Comparison of ENCODE assay signal across 9 cellular contexts in genomic region chr9:108142504-108143201, GRCh38.
A peak's percentile ranks its signal among the peaks of the same experiment; 100 is the strongest.
DNase-seq lines count a peak whose midpoint lies in the region; ATAC-seq and TF ChIP-seq lines count a peak whose summit lies in the region.
"Had no signal": no experiment of that assay in that cellular context is flagged by ENCODE, and none has a peak within 500 bp of the region (broad histone marks: within the 10 kb centered on the region; RNA-seq: fewer than 3 reads in every experiment).

No MANE protein-coding gene starts in this region.

- no peaks in the 10 kb centered on the region for H3K36me3 Mint-ChIP-seq in nephron progenitor cell (ENCODE audit: low read depth)
- no peaks in the 10 kb centered on the region for H3K36me3 Mint-ChIP-seq in activated CD8-positive, alpha-beta T cell treated with anti-CD3 and anti-CD28 coated beads for 36 hours (ENCODE audit: low read depth)

- peaks cover 0 to 9% of the 10 kb centered on the region in 2 donors for H3K4me1 ChIP-seq in aorta (ENCODE audit: control insufficient read depth in 1 of 2, insufficient read depth in 2 of 2, low read length in 2 of 2)
- H3K4me1 ChIP-seq: A549 had no signal

- CTCF ChIA-PET in GM10248 (lab: Yijun Ruan, JAX), result interaction anchor here (0.8 to 1.2 kb wide), 3 partner anchors 8 to 16 kb away, joined by 3 to 5 read pairs (median 3); no protein-coding TSS in a partner anchor
- CTCF ChIA-PET in activated CD8-positive, alpha-beta T cell treated with anti-CD3 and anti-CD28 coated beads for 36 hours (lab: Charles Lee), result no interaction called here

- no peak overlapping the region for H3K4me3 ChIP-seq in foreskin fibroblast (ENCODE audit: low read depth in 1 of 2, low read length in 2 of 2)
- no peak overlapping the region for H3K4me3 ChIP-seq in aorta (ENCODE audit: low read length in 2 of 2)
- H3K4me3 ChIP-seq: A549 had no signal

- H3K27me3 Mint-ChIP-seq in nephron progenitor cell (ENCODE audit: low read depth, poor library complexity), result peaks cover 15% of the 10 kb centered on the region
- no peaks in the 10 kb centered on the region for H3K27me3 Mint-ChIP-seq in activated CD8-positive, alpha-beta T cell treated with anti-CD3 and anti-CD28 coated beads for 36 hours

- H3K4me1 Mint-ChIP-seq in nephron progenitor cell, result peaks cover 21% of the 10 kb centered on the region
- H3K4me1 Mint-ChIP-seq in activated CD8-positive, alpha-beta T cell treated with anti-CD3 and anti-CD28 coated beads for 36 hours (ENCODE audit: low read depth), result no peaks in the 10 kb centered on the region

- H3K27ac ChIP-seq in aorta (ENCODE audit: low read depth in 1 of 2, low read length in 2 of 2), result peak overlapping the region in 1 of 2 donors; percentile 96
- H3K27ac ChIP-seq: A549 had no signal

- DNase-seq in NOMO-1 (lab: John Stamatoyannopoulos, UW; ENCODE audit: unreplicated experiment in 2 of 2), result peak; percentile 7 to 10
- no peak for DNase-seq in NOMO-1 treated with DMSO at 0.1 percent for 48 hours (lab: John Stamatoyannopoulos, UW; ENCODE audit: unreplicated experiment)
- peak; percentile 86 to 91 for DNase-seq in foreskin fibroblast
- peak; percentile 13 for DNase-seq in nephron progenitor cell
- DNase-seq in aorta, result peak; percentile 86 to 89
- DNase-seq in GM10248 (ENCODE audit: extremely low spot score), result no peak
- no peak for DNase-seq in activated CD8-positive, alpha-beta memory T cell treated with anti-CD3 and anti-CD28 coated beads, Interleukin-2, amount 50 U/mL, for 48 hours
- DNase-seq in activated CD8-positive, alpha-beta T cell treated with anti-CD3 and anti-CD28 coated beads for 36 hours, result no peak

- H3K27me3 ChIP-seq in aorta (ENCODE audit: control insufficient read depth in 1 of 2, insufficient read depth in 2 of 2, low read length in 1 of 2), result no peaks in the 10 kb centered on the region

- no peak overlapping the region for H3K4me3 Mint-ChIP-seq in nephron progenitor cell
- no peak overlapping the region for H3K4me3 Mint-ChIP-seq in activated CD8-positive, alpha-beta T cell treated with anti-CD3 and anti-CD28 coated beads for 36 hours

- intact Hi-C loops in aorta (cut with DNase I), result loop anchor here in 1 of 2 donors (5.0 kb wide), 1 partner anchor 655 kb away; the partner anchor contains the start of gene KLF4
- intact Hi-C loops in activated CD8-positive, alpha-beta T cell treated with anti-CD3 and anti-CD28 coated beads for 36 hours (cut with micrococcal nuclease), result no loop called here

- peak overlapping the region; percentile 3 for H3K27ac Mint-ChIP-seq in nephron progenitor cell
- no peak overlapping the region for H3K27ac Mint-ChIP-seq in activated CD8-positive, alpha-beta T cell treated with anti-CD3 and anti-CD28 coated beads for 36 hours

- WGBS in aorta, 2 donors, result 7 to 9% methylated on average over 10 of the region's 10 CpGs

- H3K9me3 ChIP-seq in aorta (ENCODE audit: control insufficient read depth, low read length), result peaks cover 2% of the 10 kb centered on the region

- POLR2A ChIA-PET in GM10248 (lab: Yijun Ruan, JAX), result no interaction called here
- POLR2A ChIA-PET in activated CD8-positive, alpha-beta T cell treated with anti-CD3 and anti-CD28 coated beads for 36 hours (lab: Charles Lee), result no interaction called here

- TF ChIP-seq CTCF in foreskin fibroblast (IDR thresholded peaks at IDR 0.05; ENCODE audit: low read depth, low read length), result no peak
- TF ChIP-seq CTCF in nephron progenitor cell (IDR thresholded peaks at IDR 0.05), result peak; percentile 14
- TF ChIP-seq CTCF in GM10248 (IDR thresholded peaks at IDR 0.05; ENCODE audit: control extremely low read depth, extremely low read depth, low read depth, missing control alignments), result no peak
- no peak for TF ChIP-seq CTCF in activated CD8-positive, alpha-beta T cell treated with anti-CD3 and anti-CD28 coated beads for 36 hours (IDR thresholded peaks at IDR 0.05)

- ATAC-seq in aorta (ENCODE audit: low FRiP score), result peak; percentile 95
- ATAC-seq in activated CD8-positive, alpha-beta T cell treated with anti-CD3 and anti-CD28 coated beads for 36 hours, result no peak
- ATAC-seq: A549 had no signal

- H3K9me3 Mint-ChIP-seq in nephron progenitor cell, result peaks cover 11% of the 10 kb centered on the region
- H3K9me3 Mint-ChIP-seq in activated CD8-positive, alpha-beta T cell treated with anti-CD3 and anti-CD28 coated beads for 36 hours, result peaks cover 11% of the 10 kb centered on the region

- H3K36me3 ChIP-seq in aorta (ENCODE audit: control insufficient read depth in 1 of 2, insufficient read depth in 2 of 2, low read length in 1 of 2), result no peaks in the 10 kb centered on the region

Comparison
In these comparisons a context has a peak if more than half of its experiments do, and no peak if none do; other contexts are left out.
1. DNase-seq: peak in NOMO-1 (2 of 2), foreskin fibroblast (2 of 2), nephron progenitor cell (single experiment) and aorta (2 of 2); none in NOMO-1 treated with DMSO at 0.1 percent for 48 hours (single experiment), GM10248 (single experiment), activated CD8-positive, alpha-beta memory T cell treated with anti-CD3 and anti-CD28 coated beads, Interleukin-2, amount 50 U/mL, for 48 hours (single experiment) and activated CD8-positive, alpha-beta T cell treated with anti-CD3 and anti-CD28 coated beads for 36 hours (single experiment).